In genomic region chr9:1434082-1434481, GRCh38 we compare ENCODE assay signal across 15 cellular contexts.
DNase-seq lines count a peak whose midpoint lies in the region; ATAC-seq and TF ChIP-seq lines count a peak whose summit lies in the region.
"Had no signal": no experiment of that assay in that cellular context is flagged by ENCODE, and none has a peak within 500 bp of the region (broad histone marks: within the 10 kb centered on the region; RNA-seq: fewer than 3 reads in every experiment).

No MANE protein-coding gene starts in this region.

- CTCF ChIA-PET in PC-9 (lab: Charles Lee): no interaction called here

- H3K36me3 ChIP-seq in left ventricle myocardium inferior (no peaks in the 10 kb centered on the region), PC-9 (ENCODE audit: low read depth) (no peaks in the 10 kb centered on the region), upper lobe of right lung (no peaks in the 10 kb centered on the region), Peyer's patch (no peaks in the 10 kb centered on the region)
- H3K36me3 ChIP-seq: gastrocnemius medialis had no signal

- POLR2A ChIA-PET in PC-9 (lab: Charles Lee; ENCODE audit: unreplicated experiment): no interaction called here

- no peak overlapping the region for H2AFZ ChIP-seq in PC-9

- H3K9me2 ChIP-seq in PC-9 (ENCODE audit: insufficient read depth): no peaks in the 10 kb centered on the region

- TF ChIP-seq CTCF in left ventricle myocardium inferior (IDR thresholded peaks at IDR 0.05; ENCODE audit: borderline replicate concordance) (peak; percentile 19), PC-9 (conservative IDR thresholded peaks at IDR 0.05) (peak; percentile 25; the same call in 1 of the 2 replicates), fibroblast of mammary gland (conservative IDR thresholded peaks at IDR 0.05; ENCODE audit: control insufficient read depth, insufficient read depth, low read depth, low read length) (peak; percentile 41), upper lobe of right lung (IDR thresholded peaks at IDR 0.05) (peak; percentile 16), Peyer's patch (IDR thresholded peaks at IDR 0.05) (no peak)

- no peaks in the 10 kb centered on the region for H3K27me3 ChIP-seq in left ventricle myocardium inferior (ENCODE audit: low read depth)
- H3K27me3 ChIP-seq in PC-9 (ENCODE audit: insufficient read depth, low read depth): peaks cover 13% of the 10 kb centered on the region; the same call in 1 of the 2 replicates
- no peaks in the 10 kb centered on the region for H3K27me3 ChIP-seq in upper lobe of right lung
- no peaks in the 10 kb centered on the region for H3K27me3 ChIP-seq in Peyer's patch
- H3K27me3 ChIP-seq: gastrocnemius medialis had no signal

- intact Hi-C loops in left ventricle myocardium inferior (cut with micrococcal nuclease) (no loop called here), Right ventricle myocardium superior (cut with DNase I) (no loop called here), PC-9 (cut with micrococcal nuclease; ENCODE audit: unreplicated experiment) (no loop called here), upper lobe of right lung (cut with DNase I) (no loop called here)

- H4K20me1 ChIP-seq in PC-9 (ENCODE audit: insufficient read depth): no peaks in the 10 kb centered on the region

- no peaks in the 10 kb centered on the region for H3F3A ChIP-seq in PC-9 (ENCODE audit: insufficient read depth, low read depth)

- BruUV-seq in PC-9 (replicated peaks; lab: Mats Ljungman, UMichigan): no TSS peak

- H3K4me3 ChIP-seq in left ventricle myocardium inferior (no peak overlapping the region), PC-9 (no peak overlapping the region), fibroblast of mammary gland (ENCODE audit: control insufficient read depth, low read depth, low read length) (no peak overlapping the region), upper lobe of right lung (no peak overlapping the region), Peyer's patch (no peak overlapping the region)
- H3K4me3 ChIP-seq: gastrocnemius medialis had no signal

- no peak for ATAC-seq in Right ventricle myocardium superior (ENCODE audit: poor library complexity)
- ATAC-seq in upper lobe of right lung: no peak
- ATAC-seq: activated T-cell treated with anti-CD3 and anti-CD28 coated beads, Interleukin-2, amount 50 U/mL, for 72 hours; gastrocnemius medialis; stimulated activated effector memory CD8-positive, alpha-beta T cell treated with anti-CD3 and anti-CD28 coated beads, Interleukin-12 subunit alpha, Interleukin-12 subunit beta, amount 100 ng/mL, for 72 hours had no signal

- H3K27ac ChIP-seq in left ventricle myocardium inferior (replicated peaks) (no peak overlapping the region), PC-9 (no peak overlapping the region), upper lobe of right lung (no peak overlapping the region), Peyer's patch (no peak overlapping the region)
- H3K27ac ChIP-seq: gastrocnemius medialis had no signal

- no peak overlapping the region for H3K4me2 ChIP-seq in PC-9

- TF ChIP-seq POLR2A in Peyer's patch (IDR thresholded peaks at IDR 0.05): no peak

- H3K9me3 ChIP-seq in left ventricle myocardium inferior (replicated peaks) (no peaks in the 10 kb centered on the region), PC-9 (ENCODE audit: insufficient read depth, low read depth) (no peaks in the 10 kb centered on the region), upper lobe of right lung (no peaks in the 10 kb centered on the region), Peyer's patch (no peaks in the 10 kb centered on the region)
- H3K9me3 ChIP-seq: gastrocnemius medialis had no signal

- DNase-seq in left ventricle myocardium inferior (no peak), Right ventricle myocardium superior (no peak), PC-9 (no peak), fibroblast of mammary gland (ENCODE audit: low read depth) (no peak), upper lobe of right lung (no peak), NOMO-1 (lab: John Stamatoyannopoulos, UW; ENCODE audit: unreplicated experiment in 2 of 2) (no peak), Peyer's patch (no peak), NCI-H2029 treated with DMSO at 0.1 percent for 48 hours (lab: John Stamatoyannopoulos, UW) (no peak)
- DNase-seq: activated T-cell treated with anti-CD3 and anti-CD28 coated beads, Interleukin-2, amount 50 U/mL, for 72 hours; amygdala; gastrocnemius medialis; NCI-H1436 treated with DMSO at 0.1 percent for 48 hours; retina; stimulated activated CD4-positive, alpha-beta T cell treated with anti-CD3 and anti-CD28 coated beads, Interleukin-4, amount 100 ng/mL, for 1 hour had no signal

- no peaks in the 10 kb centered on the region for H3K79me2 ChIP-seq in PC-9 (ENCODE audit: low read depth)

- H3K4me1 ChIP-seq in left ventricle myocardium inferior (no peaks in the 10 kb centered on the region), PC-9 (replicated peaks; ENCODE audit: insufficient read depth) (no peaks in the 10 kb centered on the region), upper lobe of right lung (no peaks in the 10 kb centered on the region), Peyer's patch (no peaks in the 10 kb centered on the region)
- H3K4me1 ChIP-seq: gastrocnemius medialis had no signal

Comparison
In these comparisons a context has a peak if more than half of its experiments do, and no peak if none do; other contexts are left out.
1. CTCF ChIP-seq: peak in left ventricle myocardium inferior (single experiment), PC-9 (single experiment), fibroblast of mammary gland (single experiment) and upper lobe of right lung (single experiment); none in Peyer's patch (0 of 6).